22 cellular contexts compared by ENCODE assay signal in the genomic region with DNA sequence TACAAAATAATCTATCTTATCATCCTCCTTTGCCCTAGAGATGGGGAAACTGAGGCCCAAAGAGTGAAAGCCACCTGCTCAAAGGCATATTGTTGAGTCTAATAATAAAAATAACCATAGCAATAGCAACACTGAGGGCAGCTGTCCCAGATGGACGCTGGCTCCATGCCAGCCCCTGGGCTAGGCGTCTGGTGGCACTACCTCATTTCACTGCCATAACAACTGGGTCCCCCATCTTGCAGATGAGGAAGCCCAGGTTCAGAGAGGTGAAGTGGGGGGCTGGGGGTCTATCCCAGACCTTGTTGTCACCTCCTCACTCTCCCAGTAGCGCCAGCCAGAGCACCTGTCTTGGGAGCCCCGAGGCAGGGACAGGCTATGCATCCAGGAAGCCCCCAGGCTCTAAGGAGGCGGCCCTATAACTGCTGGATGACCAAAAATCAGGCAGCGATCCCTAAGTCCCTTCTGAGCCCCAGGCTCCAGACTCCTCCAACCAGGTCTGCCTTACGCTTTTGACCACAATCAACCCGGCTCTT. TPM values are rescaled to one million over a fixed set of nuclear protein-coding genes. Genes with fewer than 3 reads are reported as not detected.
A peak's percentile ranks its signal among the peaks of the same experiment; 100 is the strongest.
DNase-seq lines count a peak whose midpoint lies in the region; ATAC-seq, FAIRE-seq and TF ChIP-seq lines count a peak whose summit lies in the region.
"Had no signal": no experiment of that assay in that cellular context is flagged by ENCODE, and none has a peak within 500 bp of the region (broad histone marks: within the 10 kb centered on the region; RNA-seq: fewer than 3 reads in every experiment).

No MANE protein-coding gene starts in this region.

- peaks cover 3 to 31% (median 15%) of the 10 kb centered on the region in 5 donors for H3K27me3 Mint-ChIP-seq in naive thymus-derived CD8-positive, alpha-beta T cell

- H2AFZ ChIP-seq in trophoblast cell (ENCODE audit: insufficient read depth, low read length, poor library complexity): no peak overlapping the region

- H3K9ac ChIP-seq in trophoblast cell (ENCODE audit: low read length): no peak overlapping the region
- H3K9ac ChIP-seq: BLaER1 treated with 17β-estradiol and CSF1 and Interleukin-3, amounts not matched to agents 10 nM and 100 nM had no signal

- WGBS in trophoblast cell (ENCODE audit: extremely low coverage, insufficient coverage, insufficient read length): no CpG with 5 or more reads among the region's 8 CpGs

- H2AK5ac ChIP-seq in trophoblast cell (ENCODE audit: low read length): no peak overlapping the region

- no peak overlapping the region for H2BK120ac ChIP-seq in trophoblast cell (ENCODE audit: insufficient read depth, low read length, poor library complexity)

- no peak for FAIRE-seq in H54 (lab: Jason Lieb, UNC)
- FAIRE-seq: D721Med, G401.6, RCC 7860 had no signal

- H2BK5ac ChIP-seq in trophoblast cell (ENCODE audit: low read depth, low read length, poor library complexity): no peak overlapping the region

- DNase-seq in NCI-H1092 treated with DMSO at 0.1 percent for 48 hours (lab: John Stamatoyannopoulos, UW) (peak; percentile 56), NCI-H1092 (lab: John Stamatoyannopoulos, UW) (no peak), COLO668 (lab: John Stamatoyannopoulos, UW; ENCODE audit: unreplicated experiment) (peak; percentile 93), NCI-H774 (lab: John Stamatoyannopoulos, UW) (peak; percentile 39), trophoblast cell (no peak), H54 (ENCODE audit: insufficient read length, low spot score) (no peak)
- no peak for DNase-seq in stimulated activated effector memory CD8-positive, alpha-beta T cell treated with anti-CD3 and anti-CD28 coated beads, Interleukin-12 subunit alpha, Interleukin-12 subunit beta, amount 100 ng/mL, for 72 hours (ENCODE audit: low spot score in 2 of 2)
- DNase-seq in naive thymus-derived CD8-positive, alpha-beta T cell: no peak
- DNase-seq: CD8-positive, alpha-beta T cell; IMR-90; Karpas-422; NCI-H1436 treated with DMSO at 0.1 percent for 48 hours; NCI-H2081; NCI-H510A; NK-92 treated with Interleukin-12 subunit alpha and Interleukin-12 subunit beta, amount 100 ng/mL, for 24 hours had no signal

- H3K4ac ChIP-seq in trophoblast cell (ENCODE audit: low read depth, low read length): no peak overlapping the region

- no peak overlapping the region for H3K4me2 ChIP-seq in trophoblast cell (ENCODE audit: low read length)
- H3K4me2 ChIP-seq: BLaER1 treated with 17β-estradiol and CSF1 and Interleukin-3, amounts not matched to agents 10 nM and 100 nM had no signal

- no peak overlapping the region for H4K91ac ChIP-seq in trophoblast cell (ENCODE audit: low read depth, low read length)

- no peak overlapping the region for H4K8ac ChIP-seq in trophoblast cell (ENCODE audit: low read depth, low read length)

- H3K79me2 ChIP-seq in trophoblast cell (ENCODE audit: control insufficient read depth, insufficient read depth, low read length, poor library complexity): peaks cover 1% of the 10 kb centered on the region

- H3K27me3 ChIP-seq in trophoblast cell (ENCODE audit: insufficient read depth, low read length): no peaks in the 10 kb centered on the region
- H3K27me3 ChIP-seq: BLaER1 treated with 17β-estradiol and CSF1 and Interleukin-3, amounts not matched to agents 10 nM and 100 nM had no signal

- POLR2A ChIA-PET in naive thymus-derived CD8-positive, alpha-beta T cell (lab: Charles Lee): no interaction called here

- H3K4me3 Mint-ChIP-seq in stimulated activated effector memory CD8-positive, alpha-beta T cell treated with anti-CD3 and anti-CD28 coated beads, Interleukin-12 subunit alpha, Interleukin-12 subunit beta, amount 100 ng/mL, for 72 hours: no peak overlapping the region
- no peak overlapping the region for H3K4me3 Mint-ChIP-seq in naive thymus-derived CD8-positive, alpha-beta T cell
- H3K4me3 Mint-ChIP-seq: CD8-positive, alpha-beta T cell; T-helper 1 cell treated with Interleukin-12 subunit alpha and Interleukin-12 subunit beta and Interleukin-4 antibody, amounts not matched to agents 30 μg/mL and 1 μg/mL, for 36 hours had no signal

- H3K27ac ChIP-seq in trophoblast cell (ENCODE audit: low read depth, low read length): no peak overlapping the region
- H3K27ac ChIP-seq: BLaER1 treated with 17β-estradiol and CSF1 and Interleukin-3, amounts not matched to agents 10 nM and 100 nM had no signal

- ATAC-seq in stimulated activated effector memory CD8-positive, alpha-beta T cell treated with anti-CD3 and anti-CD28 coated beads, Interleukin-12 subunit alpha, Interleukin-12 subunit beta, amount 100 ng/mL, for 72 hours: no peak
- no peak for ATAC-seq in naive thymus-derived CD8-positive, alpha-beta T cell
- ATAC-seq: CD8-positive, alpha-beta T cell had no signal

- peaks cover 14 to 18% of the 10 kb centered on the region in 2 experiments for H3K4me1 ChIP-seq in trophoblast cell (ENCODE audit: control insufficient read depth in 1 of 2, insufficient read depth in 2 of 2, low read length in 2 of 2)
- H3K4me1 ChIP-seq: HAP-1 had no signal

- H3K4me3 ChIP-seq in trophoblast cell (ENCODE audit: low read depth, low read length): no peak overlapping the region
- H3K4me3 ChIP-seq: BLaER1 treated with 17β-estradiol and CSF1 and Interleukin-3, amounts not matched to agents 10 nM and 100 nM; HAP-1 had no signal

- H3K9me3 Mint-ChIP-seq in stimulated activated effector memory CD8-positive, alpha-beta T cell treated with anti-CD3 and anti-CD28 coated beads, Interleukin-12 subunit alpha, Interleukin-12 subunit beta, amount 100 ng/mL, for 72 hours: peaks cover under 1% of the 10 kb centered on the region
- H3K9me3 Mint-ChIP-seq in naive thymus-derived CD8-positive, alpha-beta T cell: peaks cover 0 to 9% (median 4%) of the 10 kb centered on the region in 9 donors

- H3K36me3 Mint-ChIP-seq in stimulated activated effector memory CD8-positive, alpha-beta T cell treated with anti-CD3 and anti-CD28 coated beads, Interleukin-12 subunit alpha, Interleukin-12 subunit beta, amount 100 ng/mL, for 72 hours: no peaks in the 10 kb centered on the region
- H3K36me3 Mint-ChIP-seq in naive thymus-derived CD8-positive, alpha-beta T cell: peaks cover 0 to 2% (median 0%) of the 10 kb centered on the region in 3 donors
- H3K36me3 Mint-ChIP-seq: CD8-positive, alpha-beta T cell had no signal

- H3K14ac ChIP-seq in trophoblast cell (ENCODE audit: low read length): no peak overlapping the region

- H3K79me1 ChIP-seq in trophoblast cell (ENCODE audit: low read length): peaks cover 21% of the 10 kb centered on the region

- no peak overlapping the region for H4K12ac ChIP-seq in trophoblast cell (ENCODE audit: low read depth, low read length)

- peaks cover 7 to 8% of the 10 kb centered on the region in 2 experiments for H3K36me3 ChIP-seq in trophoblast cell (ENCODE audit: control insufficient read depth in 1 of 2, insufficient read depth in 2 of 2, low read length in 2 of 2)
- H3K36me3 ChIP-seq: BLaER1 treated with 17β-estradiol and CSF1 and Interleukin-3, amounts not matched to agents 10 nM and 100 nM; HAP-1 had no signal

- H3K4me1 Mint-ChIP-seq in stimulated activated effector memory CD8-positive, alpha-beta T cell treated with anti-CD3 and anti-CD28 coated beads, Interleukin-12 subunit alpha, Interleukin-12 subunit beta, amount 100 ng/mL, for 72 hours: no peaks in the 10 kb centered on the region
- no peaks in the 10 kb centered on the region for H3K4me1 Mint-ChIP-seq in naive thymus-derived CD8-positive, alpha-beta T cell

- H2BK12ac ChIP-seq in trophoblast cell (ENCODE audit: low read length): peak overlapping the region; percentile 37

- H3K18ac ChIP-seq in trophoblast cell (ENCODE audit: low read length): peak overlapping the region; percentile 0

- H3K9me3 ChIP-seq in trophoblast cell (ENCODE audit: insufficient read depth, low read depth, low read length): no peaks in the 10 kb centered on the region
- H3K9me3 ChIP-seq: HAP-1 had no signal

- no peak overlapping the region for H3K23ac ChIP-seq in trophoblast cell (ENCODE audit: low read length)

- no peak overlapping the region for H3K27ac Mint-ChIP-seq in stimulated activated effector memory CD8-positive, alpha-beta T cell treated with anti-CD3 and anti-CD28 coated beads, Interleukin-12 subunit alpha, Interleukin-12 subunit beta, amount 100 ng/mL, for 72 hours
- no peak overlapping the region for H3K27ac Mint-ChIP-seq in naive thymus-derived CD8-positive, alpha-beta T cell
- H3K27ac Mint-ChIP-seq: CD8-positive, alpha-beta T cell; T-helper 1 cell treated with Interleukin-12 subunit alpha and Interleukin-12 subunit beta and Interleukin-4 antibody, amounts not matched to agents 30 μg/mL and 1 μg/mL, for 36 hours had no signal

- TF ChIP-seq POLR2A in H54 (IDR thresholded peaks at IDR 0.05; ENCODE audit: low read depth, low read length): no peak

RNA-seq across cellular contexts. Expression of a gene that starts 12.8 kb away (rescaled TPM):
- polyA plus RNA-seq in trophoblast cell (2013): 29.0 and 29.1 TPM in 2 replicates
- not detected for total RNA-seq in naive thymus-derived CD8-positive, alpha-beta T cell
- not detected for polyA plus RNA-seq in naive thymus-derived CD8-positive, alpha-beta T cell
- total RNA-seq: CD8-positive, alpha-beta T cell had no signal

RNA-seq across cellular contexts. Expression of a gene that starts 38.6 kb away (rescaled TPM):
- 6.0 and 6.4 TPM in 2 replicates for polyA plus RNA-seq in trophoblast cell (2013)
- total RNA-seq in naive thymus-derived CD8-positive, alpha-beta T cell: not detected
- polyA plus RNA-seq in naive thymus-derived CD8-positive, alpha-beta T cell: not detected
- total RNA-seq: CD8-positive, alpha-beta T cell; HT1080 had no signal

Comparison
In these comparisons a context has a peak if more than half of its experiments do, and no peak if none do; other contexts are left out.
1. DNase-seq: peak in NCI-H1092 treated with DMSO at 0.1 percent for 48 hours (single experiment), COLO668 (single experiment) and NCI-H774 (single experiment); none in NCI-H1092 (single experiment), trophoblast cell (0 of 2), stimulated activated effector memory CD8-positive, alpha-beta T cell treated with anti-CD3 and anti-CD28 coated beads, Interleukin-12 subunit alpha, Interleukin-12 subunit beta, amount 100 ng/mL, for 72 hours (0 of 2), H54 (single experiment) and naive thymus-derived CD8-positive, alpha-beta T cell (0 of 10).